2 cellular contexts compared by ENCODE assay signal in genomic region chr2:235105821-235106359, GRCh38.
TF ChIP-seq lines count a peak whose summit lies in the region.

No MANE protein-coding gene starts in this region.

TF ChIP-seq in A549, 52 proteins besides CTCF, POLR2A, EP300 and RAD21:
- no peak for TF ChIP-seq CBX8 (IDR thresholded peaks at IDR 0.05)
- no peak for TF ChIP-seq HOXB5 (CRISPR knock-in tag; IDR thresholded peaks at IDR 0.05)
- TF ChIP-seq HOXB13 (CRISPR knock-in tag; IDR thresholded peaks at IDR 0.05; ENCODE audit: low read depth), result no peak
- no peak for TF ChIP-seq HOXA7 (CRISPR knock-in tag; IDR thresholded peaks at IDR 0.05)
- no peak for TF ChIP-seq SREBF2 (IDR thresholded peaks at IDR 0.05)
- TF ChIP-seq ZFP36 (IDR thresholded peaks at IDR 0.05; ENCODE audit: borderline replicate concordance, partially characterized antibody), result no peak
TF ChIP-seq in A549: peak in this region for 0.

TF ChIP-seq in endothelial cell of umbilical vein, 7 proteins besides CTCF, POLR2A, EP300 and RAD21:
- TF ChIP-seq JUN (IDR thresholded peaks at IDR 0.05; ENCODE audit: borderline replicate concordance, insufficient read depth, insufficient read length, low read depth) (no peak), FOS (IDR thresholded peaks at IDR 0.05; ENCODE audit: borderline replicate concordance, insufficient read depth, low read length) (no peak), MYC (IDR thresholded peaks at IDR 0.05; ENCODE audit: low read depth, low read length) (no peak), EZH2 (IDR thresholded peaks at IDR 0.05; ENCODE audit: borderline replicate concordance, low read depth, low read length, severe bottlenecking) (no peak), POLR2AphosphoS5 (IDR thresholded peaks at IDR 0.05; ENCODE audit: insufficient read depth, low read depth, low read length) (no peak), MAX (IDR thresholded peaks at IDR 0.05; ENCODE audit: insufficient read depth, insufficient read length) (no peak), GATA2 (IDR thresholded peaks at IDR 0.05; ENCODE audit: insufficient read depth, insufficient read length, low read depth, low read length) (no peak)
